Comparison of ENCODE assay signal across 14 cellular contexts in the genomic region with DNA sequence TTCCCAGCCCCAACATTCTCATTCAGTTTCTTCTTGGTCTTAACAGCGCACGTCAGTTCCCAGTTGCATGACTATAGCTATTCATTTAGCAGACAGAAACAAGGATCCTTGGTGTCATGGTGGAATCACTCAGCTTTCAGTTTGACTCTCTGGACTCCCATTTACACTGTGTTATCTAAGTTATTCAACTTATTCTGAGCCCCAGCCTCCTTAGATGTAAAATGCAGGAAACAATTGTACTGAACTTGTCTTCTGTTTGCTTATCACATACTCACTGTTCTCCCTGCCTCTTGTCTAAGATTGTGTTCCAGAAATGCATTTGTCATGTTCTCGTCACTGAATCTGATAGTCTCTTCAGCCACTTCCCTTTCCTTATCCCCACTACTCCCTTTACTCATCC.
DNase-seq lines count a peak whose midpoint lies in the region; ATAC-seq and TF ChIP-seq lines count a peak whose summit lies in the region.
"Had no signal": no experiment of that assay in that cellular context is flagged by ENCODE, and none has a peak within 500 bp of the region (broad histone marks: within the 10 kb centered on the region; RNA-seq: fewer than 3 reads in every experiment).

No MANE protein-coding gene starts in this region.

- 88% methylated on average over 3 of the region's 3 CpGs for WGBS in hepatocyte (ENCODE audit: low lambda C conversion rate, missing lambda C conversion rate)

- no peaks in the 10 kb centered on the region for H3K9me3 ChIP-seq in hepatocyte (ENCODE audit: low read depth)
- no peaks in the 10 kb centered on the region for H3K9me3 ChIP-seq in neural progenitor cell (ENCODE audit: low read depth)

- H3K36me3 ChIP-seq in hepatocyte (replicated peaks; ENCODE audit: insufficient read depth, low read depth): no peaks in the 10 kb centered on the region
- no peaks in the 10 kb centered on the region for H3K36me3 ChIP-seq in neural progenitor cell

- H3K27ac ChIP-seq in angular gyrus (ENCODE audit: low read depth, low read length) (peak overlapping the region; percentile 98), hepatocyte (peak overlapping the region; percentile 38), neural progenitor cell (no peak overlapping the region)

- H3K79me2 ChIP-seq in hepatocyte (peaks cover 9% of the 10 kb centered on the region), neural progenitor cell (ENCODE audit: low read depth) (no peaks in the 10 kb centered on the region)

- H3K27me3 Mint-ChIP-seq in HFFc6 (ENCODE audit: insufficient read depth) (no peaks in the 10 kb centered on the region), neural progenitor cell (ENCODE audit: insufficient read depth, low read depth) (no peaks in the 10 kb centered on the region)
- H3K27me3 Mint-ChIP-seq: B cell; CD4-positive, alpha-beta memory T cell had no signal

- H3K4me2 ChIP-seq in hepatocyte (peak overlapping the region; percentile 38), neural progenitor cell (no peak overlapping the region)

- H3K4me1 ChIP-seq in hepatocyte (ENCODE audit: insufficient read depth) (peaks cover 17% of the 10 kb centered on the region), neural progenitor cell (peaks cover 29% of the 10 kb centered on the region)

- peaks cover 19% of the 10 kb centered on the region for H3K36me3 Mint-ChIP-seq in HFFc6 (ENCODE audit: low read depth)
- H3K36me3 Mint-ChIP-seq in neural progenitor cell: peaks cover 7% of the 10 kb centered on the region
- H3K36me3 Mint-ChIP-seq: CD4-positive, alpha-beta memory T cell had no signal

- H3K27ac Mint-ChIP-seq in HFFc6: peak overlapping the region; percentile 27; the same call in 1 of the 2 replicates
- H3K27ac Mint-ChIP-seq in neural progenitor cell: peak overlapping the region; percentile 93
- H3K27ac Mint-ChIP-seq: B cell; CD4-positive, alpha-beta memory T cell had no signal

- H4K20me1 ChIP-seq in hepatocyte (ENCODE audit: insufficient read depth, poor library complexity, severe bottlenecking) (no peaks in the 10 kb centered on the region), neural progenitor cell (ENCODE audit: low read depth) (no peaks in the 10 kb centered on the region)

- DNase-seq in HFFc6: no peak
- peak; percentile 4 for DNase-seq in hepatocyte (ENCODE audit: low spot score)
- no peak for DNase-seq in neural progenitor cell (ENCODE audit: low spot score)
- no peak for DNase-seq in NCI-H2196 (lab: John Stamatoyannopoulos, UW; ENCODE audit: unreplicated experiment)
- no peak for DNase-seq in stimulated activated CD8-positive, alpha-beta memory T cell treated with anti-CD3 and anti-CD28 coated beads, Interleukin-4, amount 100 ng/mL, for 48 hours
- DNase-seq in NCI-H2227 (lab: John Stamatoyannopoulos, UW; ENCODE audit: unreplicated experiment): no peak
- DNase-seq: CD4-positive, alpha-beta memory T cell; DMS79; NCI-H1048; NCI-H446 had no signal

- H3K4me3 Mint-ChIP-seq in HFFc6 (no peak overlapping the region), neural progenitor cell (peak overlapping the region; percentile 22)
- H3K4me3 Mint-ChIP-seq: B cell; CD4-positive, alpha-beta memory T cell had no signal

- H3K9me3 Mint-ChIP-seq in HFFc6: no peaks in the 10 kb centered on the region
- H3K9me3 Mint-ChIP-seq in neural progenitor cell: peaks cover 3% of the 10 kb centered on the region

- H2AFZ ChIP-seq in hepatocyte (peak overlapping the region; percentile 10), neural progenitor cell (replicated peaks) (no peak overlapping the region)

- H3K27me3 ChIP-seq in hepatocyte: no peaks in the 10 kb centered on the region
- H3K27me3 ChIP-seq in neural progenitor cell: no peaks in the 10 kb centered on the region

- no peaks in the 10 kb centered on the region for H3K9me2 ChIP-seq in hepatocyte (replicated peaks; ENCODE audit: insufficient read depth)

- TF ChIP-seq CTCF in HFFc6 (IDR thresholded peaks at IDR 0.05) (no peak), hepatocyte (IDR thresholded peaks at IDR 0.05; ENCODE audit: poor library complexity) (no peak), neural progenitor cell (IDR thresholded peaks at IDR 0.05) (no peak)

- peaks cover 80% of the 10 kb centered on the region for H3K4me1 Mint-ChIP-seq in HFFc6 (ENCODE audit: low read depth)
- H3K4me1 Mint-ChIP-seq in neural progenitor cell: peaks cover 79% of the 10 kb centered on the region
- H3K4me1 Mint-ChIP-seq: B cell; CD4-positive, alpha-beta memory T cell had no signal

- no peak overlapping the region for H3K9ac ChIP-seq in neural progenitor cell

- no peak for ATAC-seq in HG03354 (IDR thresholded peaks at IDR 0.05; ENCODE audit: poor library complexity, severe bottlenecking, unreplicated experiment)
- ATAC-seq: K562 had no signal

- H3K4me3 ChIP-seq in hepatocyte (no peak overlapping the region), neural progenitor cell (no peak overlapping the region)
- H3K4me3 ChIP-seq: K562 had no signal

- H3F3A ChIP-seq in neural progenitor cell (ENCODE audit: low read depth): no peaks in the 10 kb centered on the region
